ENCODE assay signal across 9 cellular contexts in the genomic region with DNA sequence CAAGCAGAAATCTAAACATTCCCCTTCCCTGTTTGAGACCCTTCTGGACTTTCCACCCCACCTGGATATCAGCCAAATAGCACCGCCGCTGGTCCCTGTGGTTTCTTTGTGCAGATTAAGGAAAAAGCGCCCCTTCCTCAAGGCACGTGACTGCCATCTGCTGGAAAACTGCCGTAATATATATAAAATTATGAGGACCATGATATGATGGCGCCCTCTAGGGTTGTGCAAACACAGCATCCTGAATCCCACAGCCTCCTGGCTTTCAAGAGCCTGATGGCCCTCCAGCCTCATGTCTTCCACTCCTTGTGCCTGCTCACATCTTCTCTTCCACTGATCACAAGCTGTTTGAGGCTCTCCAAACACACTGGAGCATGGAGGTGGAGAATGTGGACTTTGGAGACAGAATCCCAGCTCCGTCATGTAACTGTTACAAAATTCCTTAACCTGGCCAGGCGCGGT.
DNase-seq lines count a peak whose midpoint lies in the region; ATAC-seq and TF ChIP-seq lines count a peak whose summit lies in the region.
"Had no signal": no experiment of that assay in that cellular context is flagged by ENCODE, and none has a peak within 500 bp of the region (broad histone marks: within the 10 kb centered on the region; RNA-seq: fewer than 3 reads in every experiment).

No MANE protein-coding gene starts in this region.

- H3K4me2 ChIP-seq in smooth muscle cell, result no peak overlapping the region

- H3K27ac ChIP-seq in AG04450 (ENCODE audit: low read depth, low read length), result no peak overlapping the region
- H3K27ac ChIP-seq in smooth muscle cell (ENCODE audit: low read depth), result no peak overlapping the region

- ATAC-seq in GM18907 (IDR thresholded peaks at IDR 0.05; ENCODE audit: unreplicated experiment), result no peak
- no peak for ATAC-seq in HG03175 (IDR thresholded peaks at IDR 0.05; ENCODE audit: unreplicated experiment)

- H2AFZ ChIP-seq in smooth muscle cell (ENCODE audit: low read depth), result no peak overlapping the region

- no peaks in the 10 kb centered on the region for H3K79me2 ChIP-seq in smooth muscle cell (ENCODE audit: low read depth)

- H3K36me3 ChIP-seq in smooth muscle cell (ENCODE audit: low read depth), result no peaks in the 10 kb centered on the region

- CTCF ChIA-PET in AG04450 (lab: Charles Lee), result interaction anchor here (0.6 to 2.3 kb wide), 8 partner anchors 8 to 364 kb away, joined by 3 to 21 read pairs (median 3); no protein-coding TSS in a partner anchor
- CTCF ChIA-PET in activated CD4-positive, alpha-beta T cell treated with anti-CD3 and anti-CD28 coated beads, Interleukin-2, amount 10 ng/mL, durations not matched to agents 7 days and 5 days (lab: Charles Lee), result interaction anchor here (0.8 to 2.1 kb wide), 5 partner anchors 12 to 811 kb away, joined by 3 to 6 read pairs (median 3); no protein-coding TSS in a partner anchor

- H3K9me3 Mint-ChIP-seq in activated CD4-positive, alpha-beta T cell treated with anti-CD3 and anti-CD28 coated beads, Interleukin-2, amount 10 ng/mL, durations not matched to agents 7 days and 5 days, result no peaks in the 10 kb centered on the region

- no peaks in the 10 kb centered on the region for H3K4me1 ChIP-seq in smooth muscle cell (ENCODE audit: low read depth)

- no peak for DNase-seq in AG04450 (ENCODE audit: low read depth, low spot score)
- DNase-seq in NCI-H2196 (lab: John Stamatoyannopoulos, UW; ENCODE audit: unreplicated experiment), result peak; percentile 75
- DNase-seq in activated CD4-positive, alpha-beta T cell treated with anti-CD3 and anti-CD28 coated beads, Interleukin-2, amount 10 ng/mL, durations not matched to agents 7 days and 5 days, result peak; percentile 68
- DNase-seq in fibroblast of villous mesenchyme (ENCODE audit: low read depth), result peak; percentile 24
- DNase-seq in smooth muscle cell (lab: John Stamatoyannopoulos, UW; ENCODE audit: unreplicated experiment), result no peak

- peaks cover 6% of the 10 kb centered on the region for H3K27me3 Mint-ChIP-seq in activated CD4-positive, alpha-beta T cell treated with anti-CD3 and anti-CD28 coated beads, Interleukin-2, amount 10 ng/mL, durations not matched to agents 7 days and 5 days

- H3K27me3 ChIP-seq in AG04450 (ENCODE audit: control insufficient read depth, insufficient read depth, low read length) (peaks cover 26% of the 10 kb centered on the region), smooth muscle cell (ENCODE audit: low read depth) (no peaks in the 10 kb centered on the region)

- no peaks in the 10 kb centered on the region for H3K36me3 Mint-ChIP-seq in activated CD4-positive, alpha-beta T cell treated with anti-CD3 and anti-CD28 coated beads, Interleukin-2, amount 10 ng/mL, durations not matched to agents 7 days and 5 days (ENCODE audit: low read depth)

- H3K9ac ChIP-seq in smooth muscle cell (ENCODE audit: low read depth), result no peak overlapping the region

- POLR2A ChIA-PET in AG04450 (lab: Yijun Ruan, JAX), result no interaction called here
- POLR2A ChIA-PET in activated CD4-positive, alpha-beta T cell treated with anti-CD3 and anti-CD28 coated beads, Interleukin-2, amount 10 ng/mL, durations not matched to agents 7 days and 5 days (lab: Charles Lee), result no interaction called here

- H3K4me1 Mint-ChIP-seq in activated CD4-positive, alpha-beta T cell treated with anti-CD3 and anti-CD28 coated beads, Interleukin-2, amount 10 ng/mL, durations not matched to agents 7 days and 5 days, result peaks cover 20% of the 10 kb centered on the region

- 35% methylated on average over 9 of the region's 9 CpGs for WGBS in smooth muscle cell (ENCODE audit: low lambda C conversion rate)

- no peak overlapping the region for H3K27ac Mint-ChIP-seq in activated CD4-positive, alpha-beta T cell treated with anti-CD3 and anti-CD28 coated beads, Interleukin-2, amount 10 ng/mL, durations not matched to agents 7 days and 5 days

- TF ChIP-seq CTCF in AG04450 (IDR thresholded peaks at IDR 0.05; ENCODE audit: low read depth, low read length) (peak; percentile 68), GM12872 (IDR thresholded peaks at IDR 0.05; ENCODE audit: insufficient read depth, low read depth, low read length) (peak; percentile 62), fibroblast of villous mesenchyme (IDR thresholded peaks at IDR 0.05; ENCODE audit: insufficient read depth, low read depth, low read length) (peak; percentile 46), smooth muscle cell (IDR thresholded peaks at IDR 0.05; ENCODE audit: borderline replicate concordance, insufficient read depth, poor library complexity, severe bottlenecking) (peak; percentile 76)

- H4K20me1 ChIP-seq in smooth muscle cell (ENCODE audit: low read depth), result no peaks in the 10 kb centered on the region

- H3F3A ChIP-seq in smooth muscle cell (ENCODE audit: low read depth), result no peaks in the 10 kb centered on the region

- H3K4me3 ChIP-seq in AG04450 (ENCODE audit: low read depth, low read length) (no peak overlapping the region), fibroblast of villous mesenchyme (ENCODE audit: low read depth, low read length) (no peak overlapping the region), smooth muscle cell (no peak overlapping the region)
- H3K4me3 ChIP-seq: lung had no signal

- H3K9me3 ChIP-seq in AG04450 (ENCODE audit: control insufficient read depth, insufficient read depth, low read length) (no peaks in the 10 kb centered on the region), smooth muscle cell (replicated peaks; ENCODE audit: low read depth) (no peaks in the 10 kb centered on the region)

- H3K4me3 Mint-ChIP-seq in activated CD4-positive, alpha-beta T cell treated with anti-CD3 and anti-CD28 coated beads, Interleukin-2, amount 10 ng/mL, durations not matched to agents 7 days and 5 days, result no peak overlapping the region

Comparison
In these comparisons a context has a peak if more than half of its experiments do, and no peak if none do; other contexts are left out.
1. DNase-seq: peak in NCI-H2196 (single experiment), activated CD4-positive, alpha-beta T cell treated with anti-CD3 and anti-CD28 coated beads, Interleukin-2, amount 10 ng/mL, durations not matched to agents 7 days and 5 days (single experiment) and fibroblast of villous mesenchyme (single experiment); none in AG04450 (single experiment) and smooth muscle cell (single experiment).
2. Peak in every context shown above with its lines, with median percentiles within 50 percentile points of each other: CTCF ChIP-seq.